17 cellular contexts compared by ENCODE assay signal in genomic region chr2:213722564-213722963, GRCh38.
DNase-seq lines count a peak whose midpoint lies in the region; ATAC-seq, FAIRE-seq and TF ChIP-seq lines count a peak whose summit lies in the region.
"Had no signal": no experiment of that assay in that cellular context is flagged by ENCODE, and none has a peak within 500 bp of the region (broad histone marks: within the 10 kb centered on the region; RNA-seq: fewer than 3 reads in every experiment).

No MANE protein-coding gene starts in this region.

- no peaks in the 10 kb centered on the region for H4K20me1 ChIP-seq in H1 (replicated peaks in 1 of 2; ENCODE audit: control insufficient read depth in 1 of 2, insufficient read depth in 2 of 2, low read length in 2 of 2)
- no peaks in the 10 kb centered on the region for H4K20me1 ChIP-seq in neural cell (ENCODE audit: insufficient read depth)

- H3K4me3 ChIP-seq in H1 (ENCODE audit: extremely low read depth in 1 of 4, insufficient read depth in 2 of 4, low read depth in 3 of 4, low read length in 4 of 4) (no peak overlapping the region), neural cell (ENCODE audit: low read length) (no peak overlapping the region)
- H3K4me3 ChIP-seq: A549, K562 had no signal

- H3K36me3 Mint-ChIP-seq in WTC11: peaks cover 14% of the 10 kb centered on the region
- H3K36me3 Mint-ChIP-seq: CD14-positive monocyte; CD8-positive, alpha-beta T cell had no signal

- POLR2A ChIA-PET in H1 (lab: Charles Lee; ENCODE audit: partially characterized antibody) (no interaction called here), WTC11 (lab: Charles Lee) (no interaction called here)

- WGBS in H1 (ENCODE audit: extremely low coverage in 1 of 2, insufficient coverage in 1 of 2, insufficient read length in 1 of 2, insufficient replicate concordance in 2 of 2, low coverage in 1 of 2, low lambda C conversion rate in 2 of 2, missing lambda C conversion rate in 1 of 2), 2 experiments: 87% methylated on average over 1 of the region's 1 CpG; no CpG with 5 or more reads in 1 of the 2 experiments

- FAIRE-seq in H1 (lab: Jason Lieb, UNC): no peak
- FAIRE-seq: A549, GM12892, GM19239, HTR-8/SVneo, K562 had no signal

- H2AK5ac ChIP-seq in H1 (ENCODE audit: low read depth, low read length): no peak overlapping the region; the same call in 1 of the 2 replicates

- no peak for ATAC-seq in WTC11
- ATAC-seq: A549; CD8-positive, alpha-beta T cell; HCT116; K562 had no signal

- TF ChIP-seq RAD21 in H1 (IDR thresholded peaks at IDR 0.05 in 1 of 2, conservative IDR thresholded peaks at IDR 0.05 in 1 of 2; ENCODE audit: low read depth in 2 of 2, low read length in 2 of 2) (no peak), neural cell (conservative IDR thresholded peaks at IDR 0.05) (no peak)

- H2BK120ac ChIP-seq in H1 (replicated peaks; ENCODE audit: low read depth, low read length): no peak overlapping the region

- H3K14ac ChIP-seq in H1 (ENCODE audit: insufficient read length): no peak overlapping the region

- TF ChIP-seq EP300 in H1 (IDR thresholded peaks at IDR 0.05; ENCODE audit: borderline replicate concordance in 1 of 2, low read depth in 2 of 2, low read length in 2 of 2): no peak
- TF ChIP-seq EP300 in neural cell (conservative IDR thresholded peaks at IDR 0.05; ENCODE audit: poor library complexity, severe bottlenecking): peak; percentile 48

- H3K9me3 Mint-ChIP-seq in WTC11: peaks cover 9% of the 10 kb centered on the region

- no peak overlapping the region for H3K23ac ChIP-seq in H1 (ENCODE audit: insufficient read length)

- H3K9ac ChIP-seq in H1 (replicated peaks in 1 of 4; ENCODE audit: extremely low read depth in 1 of 4, low read depth in 3 of 4, low read length in 3 of 4) (no peak overlapping the region), neural cell (ENCODE audit: low read length) (no peak overlapping the region)

- no peaks in the 10 kb centered on the region for H3K79me1 ChIP-seq in H1 (ENCODE audit: low read depth, low read length)

- H4K5ac ChIP-seq in H1 (ENCODE audit: insufficient read length, low read depth, low read length): no peak overlapping the region

- no peaks in the 10 kb centered on the region; a peak in 1 of 4 replicates for H3K9me3 ChIP-seq in H1 (ENCODE audit: insufficient read depth in 2 of 2, low read depth in 1 of 2, low read length in 1 of 2)
- H3K9me3 ChIP-seq in neural cell (ENCODE audit: low read length): no peaks in the 10 kb centered on the region
- H3K9me3 ChIP-seq: A549 had no signal

- peak; percentile 9 for DNase-seq in ELR (ENCODE audit: low read depth)
- peak; percentile 7 for DNase-seq in M059J (ENCODE audit: low read depth)
- no peak for DNase-seq in H1 (ENCODE audit: low read depth in 1 of 2, low spot score in 2 of 2)
- DNase-seq in WTC11 (ENCODE audit: low spot score): no peak
- DNase-seq in GM13976 (ENCODE audit: low spot score): no peak
- DNase-seq in NCI-H1930 (lab: John Stamatoyannopoulos, UW): no peak
- DNase-seq in NCI-H510A (lab: John Stamatoyannopoulos, UW): no peak
- DNase-seq: CD8-positive, alpha-beta T cell; COR-L47 had no signal

- no peaks in the 10 kb centered on the region for H3K36me3 ChIP-seq in H1 (ENCODE audit: control insufficient read depth in 2 of 4, insufficient read depth in 4 of 4, low read length in 3 of 4)
- H3K36me3 ChIP-seq in neural cell (ENCODE audit: insufficient read depth, low read length): no peaks in the 10 kb centered on the region

- H2BK5ac ChIP-seq in H1 (ENCODE audit: low read depth, low read length): no peak overlapping the region

- peak overlapping the region; percentile 80 for H4K91ac ChIP-seq in H1 (replicated peaks; ENCODE audit: insufficient read length, low read length)

- peak overlapping the region; percentile 72; the same call in 1 of the 2 replicates for H2BK20ac ChIP-seq in H1 (ENCODE audit: low read length)

- no peak overlapping the region for H2BK12ac ChIP-seq in H1 (ENCODE audit: low read depth, low read length)

- H3K27me3 ChIP-seq in H1 (replicated peaks in 1 of 4; ENCODE audit: control insufficient read depth in 3 of 4, extremely low read depth in 1 of 4, insufficient read depth in 3 of 4, low read length in 3 of 4) (no peaks in the 10 kb centered on the region), neural cell (ENCODE audit: insufficient read depth, low read depth, low read length) (no peaks in the 10 kb centered on the region)

- H3K4me2 ChIP-seq in H1 (ENCODE audit: insufficient read depth in 1 of 2, low read depth in 2 of 2, low read length in 2 of 2) (no peak overlapping the region), neural cell (ENCODE audit: low read length) (no peak overlapping the region)
- H3K4me2 ChIP-seq: A549 had no signal

- H2AFZ ChIP-seq in H1 (ENCODE audit: low read length) (no peak overlapping the region), neural cell (ENCODE audit: low read depth, low read length) (peak overlapping the region; percentile 4)

- H3K4me1 Mint-ChIP-seq in WTC11: peaks cover 22% of the 10 kb centered on the region
- H3K4me1 Mint-ChIP-seq: CD14-positive monocyte had no signal

- H3K79me2 ChIP-seq in H1 (ENCODE audit: control insufficient read depth in 1 of 2, insufficient read depth in 2 of 2, low read length in 2 of 2) (no peaks in the 10 kb centered on the region), neural cell (replicated peaks; ENCODE audit: insufficient read depth, low read length) (no peaks in the 10 kb centered on the region)

- H3K27ac Mint-ChIP-seq in WTC11: no peak overlapping the region
- H3K27ac Mint-ChIP-seq: CD14-positive monocyte; CD8-positive, alpha-beta T cell had no signal

- no peaks in the 10 kb centered on the region for H3K23me2 ChIP-seq in H1 (ENCODE audit: low read depth, low read length)

- H4K8ac ChIP-seq in H1 (ENCODE audit: extremely low read depth, insufficient read depth, low read length): no peak overlapping the region

- in situ Hi-C loops in GM13976 (cut with MboI; ENCODE audit: low sequenced_read_pairs, unreplicated experiment): no loop called here

- H3K27me3 Mint-ChIP-seq in WTC11 (ENCODE audit: low read depth): no peaks in the 10 kb centered on the region

- H3K27ac ChIP-seq in H1 (ENCODE audit: low read depth, low read length): no peak overlapping the region
- H3K27ac ChIP-seq in neural cell (ENCODE audit: low read length): peak overlapping the region; percentile 66
- H3K27ac ChIP-seq: A549 had no signal

- no peak overlapping the region for H3K4ac ChIP-seq in H1 (replicated peaks; ENCODE audit: insufficient read length, low read depth, low read length)

- H3K18ac ChIP-seq in H1 (ENCODE audit: extremely low read depth, low read length): no peak overlapping the region

- CTCF ChIA-PET in H1 (lab: Charles Lee; ENCODE audit: partially characterized antibody) (interaction anchor here (1.1 to 1.6 kb wide), 2 partner anchors 44 to 910 kb away, joined by 3 to 4 read pairs; no protein-coding TSS in a partner anchor), WTC11 (lab: Charles Lee) (interaction anchor here (0.6 to 1.4 kb wide), 2 partner anchors 13 to 55 kb away, joined by 3 to 4 read pairs; no protein-coding TSS in a partner anchor)

- TF ChIP-seq CTCF in H1 (IDR thresholded peaks at IDR 0.05; ENCODE audit: control extremely low read depth in 1 of 3, insufficient read depth in 1 of 3, low read depth in 1 of 3, low read length in 3 of 3): no peak
- no peak for TF ChIP-seq CTCF in neural cell (IDR thresholded peaks at IDR 0.05; ENCODE audit: poor library complexity, severe bottlenecking)
- TF ChIP-seq CTCF in WTC11 (IDR thresholded peaks at IDR 0.05): no peak
- TF ChIP-seq CTCF in GM13976 (IDR thresholded peaks at IDR 0.05; ENCODE audit: borderline replicate concordance, control extremely low read depth, extremely low read depth, insufficient read depth, missing control alignments): no peak

- no peak for TF ChIP-seq POLR2A in H1 (IDR thresholded peaks at IDR 0.05; ENCODE audit: control extremely low read depth in 1 of 2, low read depth in 2 of 2, low read length in 2 of 2)

- H3K56ac ChIP-seq in H1 (replicated peaks; ENCODE audit: insufficient read length, low read depth, low read length): no peak overlapping the region

- no peak overlapping the region for H3K4me3 Mint-ChIP-seq in WTC11
- H3K4me3 Mint-ChIP-seq: CD14-positive monocyte; CD8-positive, alpha-beta T cell had no signal

- peaks cover 4% of the 10 kb centered on the region for H3F3A ChIP-seq in neural cell (ENCODE audit: insufficient read depth, low read length, poor library complexity, severe bottlenecking)

- H2BK15ac ChIP-seq in H1 (ENCODE audit: low read length): no peak overlapping the region

- H3K4me1 ChIP-seq in H1 (replicated peaks in 1 of 4; ENCODE audit: control insufficient read depth in 3 of 4, insufficient read depth in 4 of 4, low read length in 3 of 4): peaks cover 0 to 7% (median 2%) of the 10 kb centered on the region in 4 experiments; a peak in 3 of 7 replicates
- H3K4me1 ChIP-seq: A549 had no signal

- H3K9me2 ChIP-seq in neural cell (ENCODE audit: insufficient read depth, low read length): no peaks in the 10 kb centered on the region

TF ChIP-seq in H1, 55 proteins besides CTCF, POLR2A, EP300 and RAD21 (continues in another document):
- TF ChIP-seq TAF7 (optimal IDR thresholded peaks at IDR 0.05; ENCODE audit: borderline replicate concordance, low read depth, low read length): no peak
- TF ChIP-seq BRCA1 (IDR thresholded peaks at IDR 0.05; ENCODE audit: low read depth, low read length): no peak
- TF ChIP-seq SUZ12 (IDR thresholded peaks at IDR 0.05; ENCODE audit: low read length): no peak
- no peak for TF ChIP-seq SP1 (IDR thresholded peaks at IDR 0.05; ENCODE audit: low read depth, low read length)
- no peak for TF ChIP-seq RXRA (IDR thresholded peaks at IDR 0.05; ENCODE audit: insufficient read depth, low read depth, low read length)

TF ChIP-seq in neural cell, 6 proteins besides CTCF, POLR2A, EP300 and RAD21:
- TF ChIP-seq POLR2AphosphoS5 (IDR thresholded peaks at IDR 0.05) (peak; percentile 24), MXI1 (conservative IDR thresholded peaks at IDR 0.05; ENCODE audit: poor library complexity, severe bottlenecking) (no peak)

TF ChIP-seq in WTC11, 78 proteins besides CTCF, POLR2A, EP300 and RAD21:
- TF ChIP-seq FOXP1 (CRISPR knock-in tag; IDR thresholded peaks at IDR 0.05; ENCODE audit: borderline replicate concordance) (no peak), NFATC4 (CRISPR knock-in tag; IDR thresholded peaks at IDR 0.05) (no peak), ZNF138 (CRISPR knock-in tag; conservative IDR thresholded peaks at IDR 0.05) (no peak), RORB (CRISPR knock-in tag; IDR thresholded peaks at IDR 0.05) (no peak), GRHL2 (CRISPR knock-in tag; IDR thresholded peaks at IDR 0.05; ENCODE audit: insufficient replicate concordance, severe bottlenecking) (no peak), MAX (CRISPR knock-in tag; IDR thresholded peaks at IDR 0.05) (no peak), NR2C2 (CRISPR knock-in tag; IDR thresholded peaks at IDR 0.05) (no peak), ZBTB21 (CRISPR knock-in tag; IDR thresholded peaks at IDR 0.05; ENCODE audit: borderline replicate concordance) (no peak), ZNF423 (CRISPR knock-in tag; IDR thresholded peaks at IDR 0.05) (no peak), TEAD4 (CRISPR knock-in tag; IDR thresholded peaks at IDR 0.05) (no peak)

Comparison
In these comparisons a context has a peak if more than half of its experiments do, and no peak if none do; other contexts are left out.
1. DNase-seq: peak in ELR (single experiment) and M059J (single experiment); none in H1 (0 of 2), WTC11 (single experiment), GM13976 (single experiment), NCI-H1930 (0 of 2) and NCI-H510A (single experiment).